10 cellular contexts compared by ENCODE assay signal in the genomic region with DNA sequence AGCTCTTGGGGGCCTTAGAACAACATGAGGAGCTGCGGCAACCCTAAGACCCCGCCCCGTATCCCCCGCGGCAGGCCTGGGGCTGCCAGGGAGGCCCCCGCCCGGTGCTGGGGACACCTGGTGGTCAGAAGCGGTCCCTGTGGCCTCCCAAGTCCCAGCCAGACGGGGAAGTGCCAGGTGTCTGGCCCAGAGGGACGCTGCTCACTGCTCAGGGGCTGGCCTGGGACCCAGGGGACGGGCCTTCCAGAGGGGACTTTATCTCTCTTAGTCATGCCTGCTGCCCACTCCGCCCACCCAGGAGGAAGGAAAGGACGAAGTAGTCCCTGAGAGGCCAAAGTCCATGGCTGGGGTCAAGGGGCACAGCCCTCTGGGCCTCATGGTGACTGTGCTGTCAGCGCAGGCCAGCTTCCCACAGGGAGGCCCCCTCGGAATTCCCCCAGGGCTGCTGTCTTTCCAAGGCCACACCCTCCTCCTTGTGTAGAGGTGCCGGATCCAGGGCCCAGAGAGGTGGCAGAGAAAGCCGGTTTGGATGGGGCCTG. TPM values are rescaled to one million over a fixed set of nuclear protein-coding genes. Genes with fewer than 3 reads are reported as not detected.
A peak's percentile ranks its signal among the peaks of the same experiment; 100 is the strongest.
DNase-seq lines count a peak whose midpoint lies in the region; ATAC-seq, FAIRE-seq and TF ChIP-seq lines count a peak whose summit lies in the region.
"Had no signal": no experiment of that assay in that cellular context is flagged by ENCODE, and none has a peak within 500 bp of the region (broad histone marks: within the 10 kb centered on the region; RNA-seq: fewer than 3 reads in every experiment).

No MANE protein-coding gene starts in this region.

- no peaks in the 10 kb centered on the region for H4K20me1 ChIP-seq in DOHH2 (ENCODE audit: control insufficient read depth, insufficient read depth, low read depth, low read length)
- H4K20me1 ChIP-seq in PC-9 (ENCODE audit: insufficient read depth), result no peaks in the 10 kb centered on the region

- H3K36me3 ChIP-seq in DOHH2 (ENCODE audit: control insufficient read depth, low read length), result peaks cover 82% of the 10 kb centered on the region
- no peaks in the 10 kb centered on the region for H3K36me3 ChIP-seq in PC-9 (ENCODE audit: low read depth)
- no peaks in the 10 kb centered on the region for H3K36me3 ChIP-seq in iPS-20b (ENCODE audit: insufficient read depth, low read depth, low read length)

- WGBS in A549 (ENCODE audit: missing lambda C conversion rate), result 52% methylated on average over 2 of the region's 17 CpGs

- CTCF ChIA-PET in A549 (lab: Yijun Ruan, JAX), result interaction anchor here (5.2 to 17.2 kb wide), 2 partner anchors 62 to 163 kb away, joined by 23 to 270 read pairs; no protein-coding TSS in a partner anchor
- CTCF ChIA-PET in PC-9 (lab: Charles Lee), result interaction anchor here (1.7 kb wide), 1 partner anchor 62 kb away, joined by 4 read pairs; no protein-coding TSS in a partner anchor

- H3F3A ChIP-seq in DOHH2 (ENCODE audit: control insufficient read depth, insufficient read depth) (no peaks in the 10 kb centered on the region), PC-9 (ENCODE audit: insufficient read depth, low read depth) (no peaks in the 10 kb centered on the region)

- no peak for TF ChIP-seq EP300 in A549 (IDR thresholded peaks at IDR 0.05)

- intact Hi-C loops in PC-9 (cut with micrococcal nuclease; ENCODE audit: unreplicated experiment), result no loop called here

- H3K4me1 ChIP-seq in A549 (peaks cover 17% of the 10 kb centered on the region), DOHH2 (ENCODE audit: control insufficient read depth, low read length) (peaks cover 35% of the 10 kb centered on the region), PC-9 (replicated peaks; ENCODE audit: insufficient read depth) (peaks cover 5% of the 10 kb centered on the region; the same call in 1 of the 2 replicates), iPS-20b (ENCODE audit: insufficient read depth, low read length) (no peaks in the 10 kb centered on the region; the same call in 1 of the 2 replicates)

- H3K27me3 ChIP-seq in DOHH2 (ENCODE audit: control insufficient read depth, low read length) (no peaks in the 10 kb centered on the region), PC-9 (ENCODE audit: insufficient read depth, low read depth) (no peaks in the 10 kb centered on the region), iPS-20b (ENCODE audit: insufficient read depth, low read length) (0 out of 2 replicates have a peak, but pooled peaks cover 4% of the 10 kb centered on the region)
- H3K27me3 ChIP-seq: dorsolateral prefrontal cortex had no signal

- H3K9ac ChIP-seq in iPS-20b (ENCODE audit: low read depth, low read length), result no peak overlapping the region

- DNase-seq in A549 (ENCODE audit: low read depth in 1 of 2, low spot score in 1 of 2) (peak; percentile 17 to 40), PC-9 (no peak), erythroblast (lab: John Stamatoyannopoulos, UW) (no peak), NCI-H1436 (lab: John Stamatoyannopoulos, UW) (no peak), NCI-H1048 (lab: John Stamatoyannopoulos, UW) (no peak)
- no peak for DNase-seq in activated effector memory CD4-positive, alpha-beta T cell treated with anti-CD3 and anti-CD28 coated beads, Interleukin-2, amount 50 U/mL, for 16 hours
- DNase-seq: dorsolateral prefrontal cortex had no signal

- H3K79me2 ChIP-seq in DOHH2 (ENCODE audit: control insufficient read depth, low read length) (no peaks in the 10 kb centered on the region), PC-9 (ENCODE audit: low read depth) (no peaks in the 10 kb centered on the region)

- H3K9me3 ChIP-seq in A549 (no peaks in the 10 kb centered on the region), DOHH2 (ENCODE audit: control insufficient read depth, insufficient read depth, low read length) (no peaks in the 10 kb centered on the region), PC-9 (ENCODE audit: insufficient read depth, low read depth) (no peaks in the 10 kb centered on the region), iPS-20b (ENCODE audit: insufficient read depth, low read depth, low read length) (no peaks in the 10 kb centered on the region)

- H3K9me2 ChIP-seq in DOHH2 (replicated peaks; ENCODE audit: control insufficient read depth, low read length), result no peaks in the 10 kb centered on the region
- H3K9me2 ChIP-seq in PC-9 (ENCODE audit: insufficient read depth), result no peaks in the 10 kb centered on the region

- POLR2A ChIA-PET in A549 (lab: Yijun Ruan, JAX), result no interaction called here
- POLR2A ChIA-PET in PC-9 (lab: Charles Lee; ENCODE audit: unreplicated experiment), result interaction anchor here (0.6 kb wide), 1 partner anchor 318 kb away, joined by 5 read pairs; no protein-coding TSS in a partner anchor

- TF ChIP-seq POLR2A in A549 (IDR thresholded peaks at IDR 0.05; ENCODE audit: low read length) (no peak), erythroblast (IDR thresholded peaks at IDR 0.05; ENCODE audit: low read length) (no peak)

- peak overlapping the region; percentile 19; the same call in 1 of the 3 replicates for H3K4me2 ChIP-seq in A549
- H3K4me2 ChIP-seq in DOHH2 (ENCODE audit: low read length), result peak overlapping the region; percentile 18
- no peak overlapping the region for H3K4me2 ChIP-seq in PC-9

- H3K4me3 ChIP-seq in A549, result no peak overlapping the region
- H3K4me3 ChIP-seq in DOHH2 (ENCODE audit: low read length), result no peak overlapping the region
- H3K4me3 ChIP-seq in PC-9, result no peak overlapping the region
- H3K4me3 ChIP-seq in iPS-20b (ENCODE audit: low read length), result no peak overlapping the region
- H3K4me3 ChIP-seq: dorsolateral prefrontal cortex had no signal

- peak; percentile 39 for TF ChIP-seq CTCF in A549 (IDR thresholded peaks at IDR 0.05)
- TF ChIP-seq CTCF in DOHH2 (IDR thresholded peaks at IDR 0.05; ENCODE audit: low read depth, low read length, poor library complexity, severe bottlenecking), result peak; percentile 34
- TF ChIP-seq CTCF in PC-9 (conservative IDR thresholded peaks at IDR 0.05), result peak; percentile 58

- BruUV-seq in PC-9 (replicated peaks; lab: Mats Ljungman, UMichigan), result no TSS peak

- peak in 1 of 2 experiments; percentile 64; a peak in 3 of 6 replicates for ATAC-seq in A549

- TF ChIP-seq RAD21 in A549 (conservative IDR thresholded peaks at IDR 0.05 in 1 of 2, IDR thresholded peaks at IDR 0.05 in 1 of 2), result 0 out of 5 replicates have a peak, but pooled peaks have one; percentile 21 to 34

- peak overlapping the region; percentile 35 to 73; a peak in 4 of 6 replicates for H3K27ac ChIP-seq in A549
- no peak overlapping the region for H3K27ac ChIP-seq in DOHH2 (ENCODE audit: low read depth, low read length)
- H3K27ac ChIP-seq in PC-9, result no peak overlapping the region
- peak overlapping the region; percentile 77 for H3K27ac ChIP-seq in iPS-20b (ENCODE audit: low read length)
- H3K27ac ChIP-seq: dorsolateral prefrontal cortex, HL-60 had no signal

- FAIRE-seq in A549 (lab: Jason Lieb, UNC), result no peak

- H2AFZ ChIP-seq in PC-9, result no peak overlapping the region

TF ChIP-seq in A549, 52 proteins besides CTCF, POLR2A, EP300 and RAD21:
- TF ChIP-seq ZFP36 (IDR thresholded peaks at IDR 0.05; ENCODE audit: borderline replicate concordance, partially characterized antibody), result no peak
- no peak for TF ChIP-seq RFX5 (IDR thresholded peaks at IDR 0.05)
- no peak for TF ChIP-seq HOXB13 (CRISPR knock-in tag; IDR thresholded peaks at IDR 0.05; ENCODE audit: low read depth)
- TF ChIP-seq, protein P1, sequence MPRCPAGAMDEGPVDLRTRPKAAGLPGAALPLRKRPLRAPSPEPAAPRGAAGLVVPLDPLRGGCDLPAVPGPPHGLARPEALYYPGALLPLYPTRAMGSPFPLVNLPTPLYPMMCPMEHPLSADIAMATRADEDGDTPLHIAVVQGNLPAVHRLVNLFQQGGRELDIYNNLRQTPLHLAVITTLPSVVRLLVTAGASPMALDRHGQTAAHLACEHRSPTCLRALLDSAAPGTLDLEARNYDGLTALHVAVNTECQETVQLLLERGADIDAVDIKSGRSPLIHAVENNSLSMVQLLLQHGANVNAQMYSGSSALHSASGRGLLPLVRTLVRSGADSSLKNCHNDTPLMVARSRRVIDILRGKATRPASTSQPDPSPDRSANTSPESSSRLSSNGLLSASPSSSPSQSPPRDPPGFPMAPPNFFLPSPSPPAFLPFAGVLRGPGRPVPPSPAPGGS (IDR thresholded peaks at IDR 0.05), result no peak
- no peak for TF ChIP-seq ZSCAN20 (CRISPR knock-in tag; IDR thresholded peaks at IDR 0.05)
- TF ChIP-seq SMC3 (IDR thresholded peaks at IDR 0.05), result peak; percentile 56

RNA-seq across cellular contexts. Expression of gene HTRA3, which starts 31.0 kb away (rescaled TPM):
- polyA plus RNA-seq in A549 (2011; rRNA removed) (7.4 and 9.2 TPM in 2 replicates), A549 (2017; fragmentation: RNase III; extraction: RNeasy Plus Mini Kit Qiagen cat#74134 plus additional on column Dnase treatment) (4.6 to 8.0 TPM (median 4.9 TPM) in 3 replicates)
- 11.8 and 19.5 TPM in 2 replicates for polyA plus RNA-seq in A549 (2012; cell fraction: cytosol; rRNA removed)
- 18.5 and 23.8 TPM in 2 replicates for polyA plus RNA-seq in A549 (2012; cell fraction: nucleus; rRNA removed)
- 5.4 and 5.6 TPM in 2 replicates for polyA minus RNA-seq in A549 (2011; rRNA and poly(A)+ RNA removed)
- 14.1 and 22.8 TPM in 2 replicates for total RNA-seq in PC-9 (2021)

RNA-seq across cellular contexts. Expression of gene SH3TC1, which starts 39.5 kb away (rescaled TPM):
- polyA plus RNA-seq in A549 (2011; rRNA removed), result 2.8 and 3.3 TPM in 2 replicates
- polyA plus RNA-seq in A549 (2012; cell fraction: cytosol; rRNA removed), result 5.0 and 6.4 TPM in 2 replicates
- polyA plus RNA-seq in A549 (2012; cell fraction: nucleus; rRNA removed), result 22.6 and 31.5 TPM in 2 replicates
- 5.4 to 8.1 TPM (median 7.4 TPM) in 3 replicates for polyA plus RNA-seq in A549 (2017; fragmentation: RNase III; extraction: RNeasy Plus Mini Kit Qiagen cat#74134 plus additional on column Dnase treatment)
- polyA minus RNA-seq in A549 (2011; rRNA and poly(A)+ RNA removed), result 6.0 and 8.6 TPM in 2 replicates
- 5.2 and 11.2 TPM in 2 replicates for total RNA-seq in PC-9 (2021)

Comparison
In these comparisons a context has a peak if more than half of its experiments do, and no peak if none do; other contexts are left out.
1. DNase-seq: peak in A549 (2 of 2); none in PC-9 (0 of 2), erythroblast (0 of 2), NCI-H1436 (single experiment), activated effector memory CD4-positive, alpha-beta T cell treated with anti-CD3 and anti-CD28 coated beads, Interleukin-2, amount 50 U/mL, for 16 hours (single experiment) and NCI-H1048 (single experiment).
2. H3K27ac ChIP-seq: peak in A549 (2 of 2) and iPS-20b (single experiment); none in DOHH2 (single experiment) and PC-9 (single experiment).
3. Peak in every context shown above with its lines, with median percentiles within 50 percentile points of each other: CTCF ChIP-seq.